9 cellular contexts compared by ENCODE assay signal in the genomic region with DNA sequence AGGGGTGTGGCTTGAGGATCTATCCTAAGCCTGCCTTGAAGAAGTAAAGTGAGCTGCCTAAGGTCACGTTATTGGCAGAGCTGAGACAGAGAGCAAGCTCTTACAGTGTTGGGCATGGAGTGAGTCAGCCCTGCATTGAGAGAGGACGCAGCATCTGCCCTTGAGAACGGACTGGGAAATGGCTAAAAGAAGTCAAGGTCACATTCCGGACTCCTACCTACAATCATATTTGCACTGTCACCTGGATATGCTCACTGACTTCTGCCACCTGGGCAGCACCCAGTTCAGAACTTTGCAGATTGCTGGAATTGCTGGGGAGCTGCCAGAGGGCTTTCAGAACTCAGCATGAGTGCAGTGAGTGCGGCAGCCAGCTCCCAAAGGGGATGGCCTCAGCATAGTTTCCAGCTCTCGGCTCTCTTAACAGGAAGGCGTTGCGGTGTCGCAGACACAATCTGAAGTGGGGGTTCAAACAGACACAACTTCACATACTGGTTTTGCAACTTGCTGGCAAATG.
A peak's percentile ranks its signal among the peaks of the same experiment; 100 is the strongest.
DNase-seq lines count a peak whose midpoint lies in the region; ATAC-seq, FAIRE-seq and TF ChIP-seq lines count a peak whose summit lies in the region.
"Had no signal": no experiment of that assay in that cellular context is flagged by ENCODE, and none has a peak within 500 bp of the region (broad histone marks: within the 10 kb centered on the region; RNA-seq: fewer than 3 reads in every experiment).

No MANE protein-coding gene starts in this region.

- BruUV-seq in A673 (replicated peaks; lab: Mats Ljungman, UMichigan) (no TSS peak), K562 (replicated peaks; lab: Mats Ljungman, UMichigan) (no TSS peak)

- TF ChIP-seq CTCF in A673 (conservative IDR thresholded peaks at IDR 0.05; ENCODE audit: low read depth, low read length) (no peak), K562 (IDR thresholded peaks at IDR 0.05 in 2 of 3, conservative IDR thresholded peaks at IDR 0.05 in 1 of 3; ENCODE audit: insufficient read depth in 2 of 3, low read depth in 1 of 3, low read length in 3 of 3) (no peak)

- POLR2A ChIA-PET in A673 (lab: Charles Lee; ENCODE audit: low non-redundant PET): interaction anchor here (0.5 to 0.6 kb wide), 2 partner anchors 27 to 68 kb away, joined by 3 read pairs; no protein-coding TSS in a partner anchor
- POLR2A ChIA-PET in K562 (lab: Yijun Ruan, JAX): interaction anchor here (0.6 to 1.8 kb wide), 5 partner anchors 9 to 348 kb away, joined by 3 to 8 read pairs (median 3); no protein-coding TSS in a partner anchor

- H4K20me1 ChIP-seq in K562 (replicated peaks; ENCODE audit: control insufficient read depth, insufficient read depth, low read length): no peaks in the 10 kb centered on the region

- peak overlapping the region; percentile 74 for H3K27ac ChIP-seq in A673 (ENCODE audit: low read depth, low read length, poor library complexity, severe bottlenecking)
- no peak overlapping the region for H3K27ac ChIP-seq in K562 (ENCODE audit: extremely low read depth, low read depth, low read length)

- H3K4me1 Mint-ChIP-seq in stimulated activated naive CD8-positive, alpha-beta T cell treated with anti-CD3 and anti-CD28 coated beads, Interleukin-15, amount 100 ng/mL, for 72 hours: peaks cover 47% of the 10 kb centered on the region

- H3K79me2 ChIP-seq in K562 (ENCODE audit: control insufficient read depth, insufficient read depth, low read length): no peaks in the 10 kb centered on the region

- H3K4me3 ChIP-seq in A673 (ENCODE audit: low read depth, low read length, poor library complexity, severe bottlenecking): peak overlapping the region; percentile 27
- H3K4me3 ChIP-seq in K562: no peak overlapping the region

- no peaks in the 10 kb centered on the region for H3K9me3 Mint-ChIP-seq in stimulated activated naive CD8-positive, alpha-beta T cell treated with anti-CD3 and anti-CD28 coated beads, Interleukin-15, amount 100 ng/mL, for 72 hours

- H3K9me3 ChIP-seq in A673 (ENCODE audit: low read depth, low read length, poor library complexity, severe bottlenecking): no peaks in the 10 kb centered on the region
- no peaks in the 10 kb centered on the region for H3K9me3 ChIP-seq in K562 (replicated peaks; ENCODE audit: control insufficient read depth, insufficient read depth, low read depth, low read length)

- ATAC-seq in K562 (peak; percentile 65), HG03097 (IDR thresholded peaks at IDR 0.05; ENCODE audit: low FRiP score, unreplicated experiment) (no peak)
- peak; percentile 44 for ATAC-seq in stimulated activated naive CD8-positive, alpha-beta T cell treated with anti-CD3 and anti-CD28 coated beads, Interleukin-15, amount 100 ng/mL, for 72 hours

- 30% methylated on average over 9 of the region's 9 CpGs for WGBS in K562 (ENCODE audit: insufficient coverage, low coverage, missing lambda C conversion rate)

- peak overlapping the region in 1 of 2 experiments; percentile 60; a peak in 1 of 4 replicates for H3K9ac ChIP-seq in K562 (ENCODE audit: insufficient read depth in 1 of 2, low read depth in 2 of 2, low read length in 2 of 2)

- intact Hi-C loops in A673 (cut with micrococcal nuclease; ENCODE audit: unreplicated experiment) (loop anchor here (5.0 kb wide), 2 partner anchors 305 to 340 kb away; no protein-coding TSS in a partner anchor), K562 (cut with micrococcal nuclease) (no loop called here)

- CTCF ChIA-PET in A673 (lab: Charles Lee): no interaction called here
- CTCF ChIA-PET in K562 (lab: Yijun Ruan, JAX; ENCODE audit: low intra/inter-chr PET ratio): no interaction called here

- in situ Hi-C loops in K562 (cut with MboI): no loop called here

- H3K4me1 ChIP-seq in A673 (ENCODE audit: insufficient read depth, low read length, poor library complexity, severe bottlenecking) (peaks cover 78% of the 10 kb centered on the region), K562 (replicated peaks in 1 of 2; ENCODE audit: control insufficient read depth in 2 of 2, insufficient read depth in 2 of 2, low read length in 2 of 2) (peaks cover 0 to 12% of the 10 kb centered on the region in 2 experiments; a peak in 2 of 5 replicates)

- peak overlapping the region in 1 of 2 donors; percentile 24 for H3K4me3 Mint-ChIP-seq in stimulated activated naive CD8-positive, alpha-beta T cell treated with anti-CD3 and anti-CD28 coated beads, Interleukin-15, amount 100 ng/mL, for 72 hours

- TF ChIP-seq EP300 in K562 (IDR thresholded peaks at IDR 0.05; ENCODE audit: low read length): no peak

- peak overlapping the region; percentile 13 for H3K4me2 ChIP-seq in K562 (ENCODE audit: insufficient read depth, low read length)

- TF ChIP-seq RAD21 in K562 (CRISPR knock-in tag; conservative IDR thresholded peaks at IDR 0.05 in 1 of 2, IDR thresholded peaks at IDR 0.05 in 1 of 2): no peak

- H3K27ac Mint-ChIP-seq in stimulated activated naive CD8-positive, alpha-beta T cell treated with anti-CD3 and anti-CD28 coated beads, Interleukin-15, amount 100 ng/mL, for 72 hours: no peak overlapping the region

- H3K36me3 ChIP-seq in A673 (ENCODE audit: insufficient read depth, low read length, poor library complexity, severe bottlenecking) (no peaks in the 10 kb centered on the region), K562 (ENCODE audit: control insufficient read depth, insufficient read depth, low read length) (no peaks in the 10 kb centered on the region)

- DNase-seq in A673 (ENCODE audit: low spot score): peak; percentile 91
- peak; percentile 51 to 71 for DNase-seq in Kasumi-1 (lab: John Stamatoyannopoulos, UW)
- peak in 1 of 4 experiments; percentile 24 for DNase-seq in K562 (ENCODE audit: extremely low read depth in 1 of 4, low spot score in 3 of 4)
- peak; percentile 58 for DNase-seq in iPS-NIHi11 (ENCODE audit: low spot score)
- DNase-seq in stimulated activated naive CD8-positive, alpha-beta T cell treated with anti-CD3 and anti-CD28 coated beads, Interleukin-15, amount 100 ng/mL, for 72 hours: no peak
- DNase-seq in UCSD-AML1 (lab: John Stamatoyannopoulos, UW; ENCODE audit: unreplicated experiment): no peak
- no peak for DNase-seq in SW480 (ENCODE audit: low spot score)

- no peaks in the 10 kb centered on the region for H3K27me3 ChIP-seq in A673 (replicated peaks; ENCODE audit: insufficient read depth, low read depth, low read length, poor library complexity)
- no peaks in the 10 kb centered on the region for H3K27me3 ChIP-seq in K562 (ENCODE audit: control insufficient read depth in 2 of 2, insufficient read depth in 2 of 2, low read length in 2 of 2)

- no peaks in the 10 kb centered on the region for H3K27me3 Mint-ChIP-seq in stimulated activated naive CD8-positive, alpha-beta T cell treated with anti-CD3 and anti-CD28 coated beads, Interleukin-15, amount 100 ng/mL, for 72 hours

- H3K9me1 ChIP-seq in K562 (ENCODE audit: control insufficient read depth, insufficient read depth, low read length): no peaks in the 10 kb centered on the region

- H2AFZ ChIP-seq in K562 (ENCODE audit: low read depth, low read length): peak overlapping the region; percentile 70

- peak; percentile 19 for FAIRE-seq in K562 (lab: Jason Lieb, UNC)
- FAIRE-seq: G401.6 had no signal

- TF ChIP-seq POLR2A in K562 (conservative IDR thresholded peaks at IDR 0.05): no peak

TF ChIP-seq in K562, 482 proteins besides CTCF, POLR2A, EP300 and RAD21 (continues in another document):
- TF ChIP-seq ZNF589 (CRISPR knock-in tag; IDR thresholded peaks at IDR 0.05; ENCODE audit: low read depth) (peak; percentile 61; the same call in 1 of the 2 replicates), OTX1 (CRISPR knock-in tag; IDR thresholded peaks at IDR 0.05) (no peak), NR2C2 (CRISPR knock-in tag; IDR thresholded peaks at IDR 0.05) (no peak), NR2C2 (tag; IDR thresholded peaks at IDR 0.05) (peak; percentile 36; the same call in 1 of the 2 replicates), JUND (IDR thresholded peaks at IDR 0.05; ENCODE audit: borderline replicate concordance, low read depth, low read length) (peak; percentile 20; the same call in 1 of the 2 replicates), JUND (tag; IDR thresholded peaks at IDR 0.05; ENCODE audit: borderline replicate concordance, low read depth, low read length) (0 out of 3 replicates have a peak, but pooled peaks have one; percentile 52), FOSL1 (tag; conservative IDR thresholded peaks at IDR 0.05) (peak; percentile 65), ZBTB17 (CRISPR knock-in tag; IDR thresholded peaks at IDR 0.05) (0 out of 2 replicates have a peak, but pooled peaks have one; percentile 17), DMBX1 (CRISPR knock-in tag; IDR thresholded peaks at IDR 0.05; ENCODE audit: borderline replicate concordance) (peak; percentile 58; the same call in 1 of the 2 replicates), BHLHE40 (IDR thresholded peaks at IDR 0.05; ENCODE audit: low read length) (peak; percentile 54), ESRRA (IDR thresholded peaks at IDR 0.05; ENCODE audit: borderline replicate concordance, low read depth) (peak; percentile 78), ZNF583 (CRISPR knock-in tag; IDR thresholded peaks at IDR 0.05) (0 out of 2 replicates have a peak, but pooled peaks have one; percentile 24), MAFG (tag; conservative IDR thresholded peaks at IDR 0.05) (0 out of 2 replicates have a peak, but pooled peaks have one; percentile 5), NR4A1 (CRISPR knock-in tag; IDR thresholded peaks at IDR 0.05) (0 out of 2 replicates have a peak, but pooled peaks have one; percentile 54), NR4A1 (tag; IDR thresholded peaks at IDR 0.05) (no peak)
- TF ChIP-seq, protein P1, sequence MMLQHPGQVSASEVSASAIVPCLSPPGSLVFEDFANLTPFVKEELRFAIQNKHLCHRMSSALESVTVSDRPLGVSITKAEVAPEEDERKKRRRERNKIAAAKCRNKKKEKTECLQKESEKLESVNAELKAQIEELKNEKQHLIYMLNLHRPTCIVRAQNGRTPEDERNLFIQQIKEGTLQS (IDR thresholded peaks at IDR 0.05): peak; percentile 25; the same call in 1 of the 2 replicates
- TF ChIP-seq, protein P1 (CRISPR knock-in tag; conservative IDR thresholded peaks at IDR 0.05): no peak

Comparison
In these comparisons a context has a peak if more than half of its experiments do, and no peak if none do; other contexts are left out.
1. DNase-seq: peak in A673 (single experiment), Kasumi-1 (2 of 2) and iPS-NIHi11 (single experiment); none in stimulated activated naive CD8-positive, alpha-beta T cell treated with anti-CD3 and anti-CD28 coated beads, Interleukin-15, amount 100 ng/mL, for 72 hours (0 of 2), UCSD-AML1 (single experiment) and SW480 (single experiment).